10 cellular contexts compared by ENCODE assay signal in genomic region chr12:8709124-8709830, GRCh38. TPM values are rescaled to one million over a fixed set of nuclear protein-coding genes. Genes with fewer than 3 reads are reported as not detected.
DNase-seq lines count a peak whose midpoint lies in the region; FAIRE-seq and TF ChIP-seq lines count a peak whose summit lies in the region.
"Had no signal": no experiment of that assay in that cellular context is flagged by ENCODE, and none has a peak within 500 bp of the region (broad histone marks: within the 10 kb centered on the region; RNA-seq: fewer than 3 reads in every experiment).

No MANE protein-coding gene starts in this region.

- H3K9me3 ChIP-seq in endothelial cell of umbilical vein (replicated peaks; ENCODE audit: control insufficient read depth, insufficient read depth, low read length) (no peaks in the 10 kb centered on the region), mononuclear cell (ENCODE audit: low read depth, low read length) (no peaks in the 10 kb centered on the region), uterus (no peaks in the 10 kb centered on the region), PC-9 (ENCODE audit: insufficient read depth, low read depth) (no peaks in the 10 kb centered on the region), smooth muscle cell (replicated peaks; ENCODE audit: low read depth) (no peaks in the 10 kb centered on the region)

- H4K20me1 ChIP-seq in endothelial cell of umbilical vein (replicated peaks; ENCODE audit: control insufficient read depth, extremely low read depth, insufficient read depth, low read length): no peaks in the 10 kb centered on the region
- peaks cover 7% of the 10 kb centered on the region for H4K20me1 ChIP-seq in PC-9 (ENCODE audit: insufficient read depth)
- H4K20me1 ChIP-seq in smooth muscle cell (ENCODE audit: low read depth): peaks cover 94% of the 10 kb centered on the region

- TF ChIP-seq CTCF in endothelial cell of umbilical vein (IDR thresholded peaks at IDR 0.05; ENCODE audit: extremely low read depth in 1 of 2, insufficient read depth in 1 of 2, low read depth in 1 of 2, low read length in 2 of 2) (no peak), uterus (IDR thresholded peaks at IDR 0.05) (no peak), PC-9 (conservative IDR thresholded peaks at IDR 0.05) (no peak), smooth muscle cell (IDR thresholded peaks at IDR 0.05; ENCODE audit: borderline replicate concordance, insufficient read depth, poor library complexity, severe bottlenecking) (no peak)

- peak overlapping the region in 1 of 3 experiments; percentile 21 for H3K4me3 ChIP-seq in endothelial cell of umbilical vein (replicated peaks in 1 of 3; ENCODE audit: insufficient read depth in 1 of 3, low read depth in 1 of 3, low read length in 3 of 3)
- peak overlapping the region; percentile 37 for H3K4me3 ChIP-seq in mononuclear cell (ENCODE audit: low read length)
- H3K4me3 ChIP-seq in uterus: peak overlapping the region; percentile 11 to 28
- H3K4me3 ChIP-seq in PC-9: no peak overlapping the region
- H3K4me3 ChIP-seq in smooth muscle cell: no peak overlapping the region

- 98% methylated on average over 6 of the region's 6 CpGs for WGBS in smooth muscle cell (ENCODE audit: low lambda C conversion rate)

- H2AFZ ChIP-seq in endothelial cell of umbilical vein (ENCODE audit: low read depth, low read length): no peak overlapping the region
- H2AFZ ChIP-seq in PC-9: no peak overlapping the region
- no peak overlapping the region for H2AFZ ChIP-seq in smooth muscle cell (ENCODE audit: low read depth)

- H3K9me2 ChIP-seq in PC-9 (ENCODE audit: insufficient read depth): no peaks in the 10 kb centered on the region

- BruUV-seq in endothelial cell of umbilical vein (replicated peaks; lab: Mats Ljungman, UMichigan) (no TSS peak), PC-9 (replicated peaks; lab: Mats Ljungman, UMichigan) (no TSS peak)

- CTCF ChIA-PET in endothelial cell of umbilical vein (lab: Charles Lee) (interaction anchor here (1.0 to 2.3 kb wide), 2 partner anchors 17 to 52 kb away, joined by 3 to 6 read pairs; no protein-coding TSS in a partner anchor), PC-9 (lab: Charles Lee) (interaction anchor here (0.8 kb wide), 1 partner anchor 128 kb away, joined by 10 read pairs; no protein-coding TSS in a partner anchor)

- FAIRE-seq in endothelial cell of umbilical vein (lab: Jason Lieb, UNC): peak; percentile 15

- H3K4me2 ChIP-seq in endothelial cell of umbilical vein (ENCODE audit: insufficient read depth, low read length) (peak overlapping the region; percentile 69), PC-9 (no peak overlapping the region), smooth muscle cell (no peak overlapping the region)

- intact Hi-C loops in endothelial cell of umbilical vein (cut with micrococcal nuclease): loop anchor here (1.0 kb wide), 1 partner anchor 10 kb away; no protein-coding TSS in a partner anchor
- intact Hi-C loops in uterus (cut with DNase I; ENCODE audit: low total_unique reads): no loop called here
- intact Hi-C loops in PC-9 (cut with micrococcal nuclease; ENCODE audit: unreplicated experiment): no loop called here

- H3K27ac ChIP-seq in endothelial cell of umbilical vein (ENCODE audit: insufficient read depth, low read depth, low read length) (peak overlapping the region; percentile 15), uterus (peak overlapping the region; percentile 53 to 79), PC-9 (no peak overlapping the region), smooth muscle cell (ENCODE audit: low read depth) (no peak overlapping the region)

- H3K27me3 ChIP-seq in endothelial cell of umbilical vein (ENCODE audit: control insufficient read depth in 2 of 2, insufficient read depth in 2 of 2, low read length in 2 of 2) (no peaks in the 10 kb centered on the region), mononuclear cell (ENCODE audit: insufficient read depth, low read length) (no peaks in the 10 kb centered on the region), uterus (no peaks in the 10 kb centered on the region), PC-9 (ENCODE audit: insufficient read depth, low read depth) (no peaks in the 10 kb centered on the region), smooth muscle cell (ENCODE audit: low read depth) (no peaks in the 10 kb centered on the region)

- dilution Hi-C loops in endothelial cell of umbilical vein (cut with MboI; ENCODE audit: extremely low pct_ligation_motif_present, low sequenced_read_pairs): no loop called here

- H3K79me2 ChIP-seq in endothelial cell of umbilical vein (ENCODE audit: control insufficient read depth, insufficient read depth, low read length): peaks cover 56% of the 10 kb centered on the region
- H3K79me2 ChIP-seq in PC-9 (ENCODE audit: low read depth): 0 out of 2 replicates have a peak, but pooled peaks cover 9% of the 10 kb centered on the region
- H3K79me2 ChIP-seq in smooth muscle cell (ENCODE audit: low read depth): peaks cover 90% of the 10 kb centered on the region

- peaks cover 0 to 2% of the 10 kb centered on the region in 2 experiments for H3K36me3 ChIP-seq in endothelial cell of umbilical vein (ENCODE audit: control insufficient read depth in 2 of 2, extremely low read depth in 1 of 2, insufficient read depth in 2 of 2, low read length in 2 of 2)
- H3K36me3 ChIP-seq in uterus: no peaks in the 10 kb centered on the region
- H3K36me3 ChIP-seq in PC-9 (ENCODE audit: low read depth): no peaks in the 10 kb centered on the region
- H3K36me3 ChIP-seq in smooth muscle cell (ENCODE audit: low read depth): no peaks in the 10 kb centered on the region

- POLR2A ChIA-PET in endothelial cell of umbilical vein (lab: Charles Lee): interaction anchor here (1.3 kb wide), 1 partner anchor 21 kb away, joined by 3 read pairs; no protein-coding TSS in a partner anchor
- POLR2A ChIA-PET in PC-9 (lab: Charles Lee; ENCODE audit: unreplicated experiment): no interaction called here

- DNase-seq in NCI-H2029 (lab: John Stamatoyannopoulos, UW) (peak; percentile 48), NCI-H2029 treated with DMSO at 0.1 percent for 48 hours (lab: John Stamatoyannopoulos, UW) (no peak), endothelial cell of umbilical vein (ENCODE audit: low read depth, low spot score) (peak; percentile 60), uterus (no peak), PC-9 (no peak), NCI-H1417 (lab: John Stamatoyannopoulos, UW) (no peak), smooth muscle cell (lab: John Stamatoyannopoulos, UW; ENCODE audit: unreplicated experiment) (no peak)
- DNase-seq: 8988T; activated CD4-positive, alpha-beta T cell treated with anti-CD3 and anti-CD28 coated beads for 36 hours had no signal

- H3K9ac ChIP-seq in endothelial cell of umbilical vein (replicated peaks; ENCODE audit: extremely low read depth, insufficient read depth, low read length) (peak overlapping the region; percentile 43), smooth muscle cell (ENCODE audit: low read depth) (no peak overlapping the region)

- H3K4me1 ChIP-seq in endothelial cell of umbilical vein (ENCODE audit: control insufficient read depth, extremely low read depth, insufficient read depth, low read length) (peaks cover 22% of the 10 kb centered on the region), mononuclear cell (ENCODE audit: insufficient read depth, low read length) (peaks cover 9% of the 10 kb centered on the region), uterus (peaks cover 0 to under 1% of the 10 kb centered on the region in 2 donors), PC-9 (replicated peaks; ENCODE audit: insufficient read depth) (no peaks in the 10 kb centered on the region), smooth muscle cell (ENCODE audit: low read depth) (no peaks in the 10 kb centered on the region)

- TF ChIP-seq POLR2A in endothelial cell of umbilical vein (IDR thresholded peaks at IDR 0.05; ENCODE audit: low read depth, low read length) (no peak), uterus (IDR thresholded peaks at IDR 0.05) (peak in 1 of 2 donors; percentile 16)

- no peaks in the 10 kb centered on the region for H3K9me1 ChIP-seq in endothelial cell of umbilical vein (replicated peaks; ENCODE audit: control insufficient read depth, extremely low read depth, insufficient read depth, low read length)

- H3F3A ChIP-seq in PC-9 (ENCODE audit: insufficient read depth, low read depth): no peaks in the 10 kb centered on the region; the same call in 1 of the 2 replicates
- no peaks in the 10 kb centered on the region for H3F3A ChIP-seq in smooth muscle cell (ENCODE audit: low read depth)

TF ChIP-seq in endothelial cell of umbilical vein, 7 proteins besides CTCF, POLR2A, EP300 and RAD21 (continues in another document):
- TF ChIP-seq MYC (IDR thresholded peaks at IDR 0.05; ENCODE audit: low read depth, low read length) (no peak), EZH2 (IDR thresholded peaks at IDR 0.05; ENCODE audit: borderline replicate concordance, low read depth, low read length, severe bottlenecking) (no peak), POLR2AphosphoS5 (IDR thresholded peaks at IDR 0.05; ENCODE audit: insufficient read depth, low read depth, low read length) (no peak)

RNA-seq across cellular contexts. Expression of gene RIMKLB, which starts 11.5 kb away (rescaled TPM):
- total RNA-seq in endothelial cell of umbilical vein (64.3 and 92.6 TPM in 2 replicates), mononuclear cell (8.3 TPM), uterus (100 to 1,000 TPM in 2 of 4 donors, 10 to 100 TPM in 2; 25.6 to 155 (median 93.4) TPM), PC-9 (2021) (56.9 and 64.8 TPM in 2 replicates), smooth muscle cell (32.1 and 46.2 TPM in 2 replicates)
- polyA plus RNA-seq in endothelial cell of umbilical vein (29.9 and 35.5 TPM in 2 replicates), smooth muscle cell (11.9 and 20.7 TPM in 2 replicates)
- 16.7 and 19.2 TPM in 2 replicates for polyA plus RNA-seq in endothelial cell of umbilical vein (2011; cell fraction: cytosol; rRNA removed)
- polyA plus RNA-seq in endothelial cell of umbilical vein (2011; cell fraction: nucleus; rRNA removed): 252 and 344 TPM in 2 replicates
- 53.7 and 65.0 TPM in 2 replicates for polyA plus RNA-seq in endothelial cell of umbilical vein (2012)
- 94.4 and 95.7 TPM in 2 replicates for polyA minus RNA-seq in endothelial cell of umbilical vein
- polyA minus RNA-seq in endothelial cell of umbilical vein (2011; cell fraction: cytosol; rRNA and poly(A)+ RNA removed): 106 TPM
- 116 and 148 TPM in 2 replicates for polyA minus RNA-seq in endothelial cell of umbilical vein (2011; cell fraction: nucleus; rRNA and poly(A)+ RNA removed)

RNA-seq across cellular contexts. Expression of gene MFAP5, which starts 46.7 kb away (rescaled TPM):
- total RNA-seq in endothelial cell of umbilical vein: not detected in 2 replicates
- polyA plus RNA-seq in endothelial cell of umbilical vein: 0.29 and 0.39 TPM in 2 replicates
- 0.15 and 0.24 TPM in 2 replicates for polyA plus RNA-seq in endothelial cell of umbilical vein (2011; cell fraction: cytosol; rRNA removed)
- polyA plus RNA-seq in endothelial cell of umbilical vein (2011; cell fraction: nucleus; rRNA removed): 0.24 and 0.50 TPM in 2 replicates
- polyA plus RNA-seq in endothelial cell of umbilical vein (2012): not detected in 2 replicates
- not detected in 2 replicates for polyA minus RNA-seq in endothelial cell of umbilical vein
- 97.5 TPM for polyA minus RNA-seq in endothelial cell of umbilical vein (2011; cell fraction: cytosol; rRNA and poly(A)+ RNA removed)
- polyA minus RNA-seq in endothelial cell of umbilical vein (2011; cell fraction: nucleus; rRNA and poly(A)+ RNA removed): 1.0 and 1.5 TPM in 2 replicates
- not detected for total RNA-seq in mononuclear cell
- total RNA-seq in uterus: 100 to 1,000 TPM in 3 of 4 donors, 10 to 100 TPM in 1; 36.8 to 259 (median 151) TPM
- total RNA-seq in PC-9 (2021): 14.6 and 18.9 TPM in 2 replicates
- 96.5 and 120 TPM in 2 replicates for total RNA-seq in smooth muscle cell
- polyA plus RNA-seq in smooth muscle cell: 33.5 and 92.4 TPM in 2 replicates
- total RNA-seq: activated CD4-positive, alpha-beta T cell treated with anti-CD3 and anti-CD28 coated beads for 36 hours had no signal

Comparison
In these comparisons a context has a peak if more than half of its experiments do, and no peak if none do; other contexts are left out.
1. DNase-seq: peak in NCI-H2029 (single experiment) and endothelial cell of umbilical vein (single experiment); none in NCI-H2029 treated with DMSO at 0.1 percent for 48 hours (single experiment), uterus (0 of 2), PC-9 (0 of 2), NCI-H1417 (0 of 3) and smooth muscle cell (single experiment).
2. H3K27ac ChIP-seq: peak in endothelial cell of umbilical vein (single experiment) and uterus (2 of 2); none in PC-9 (single experiment) and smooth muscle cell (single experiment).
3. H3K4me3 ChIP-seq: peak in mononuclear cell (single experiment) and uterus (2 of 2); none in PC-9 (single experiment) and smooth muscle cell (single experiment).
4. RNA of gene MFAP5, which starts 46.7 kb away (total RNA-seq): 36.8 to 259 TPM in uterus, 96.5 to 120 TPM in smooth muscle cell and 14.6 to 18.9 TPM in PC-9; not detected in endothelial cell of umbilical vein and not detected in mononuclear cell (single experiment); every median in the first group is over 10 times any median in the second.